Comparison of ENCODE assay signal across 23 cellular contexts in the genomic region with DNA sequence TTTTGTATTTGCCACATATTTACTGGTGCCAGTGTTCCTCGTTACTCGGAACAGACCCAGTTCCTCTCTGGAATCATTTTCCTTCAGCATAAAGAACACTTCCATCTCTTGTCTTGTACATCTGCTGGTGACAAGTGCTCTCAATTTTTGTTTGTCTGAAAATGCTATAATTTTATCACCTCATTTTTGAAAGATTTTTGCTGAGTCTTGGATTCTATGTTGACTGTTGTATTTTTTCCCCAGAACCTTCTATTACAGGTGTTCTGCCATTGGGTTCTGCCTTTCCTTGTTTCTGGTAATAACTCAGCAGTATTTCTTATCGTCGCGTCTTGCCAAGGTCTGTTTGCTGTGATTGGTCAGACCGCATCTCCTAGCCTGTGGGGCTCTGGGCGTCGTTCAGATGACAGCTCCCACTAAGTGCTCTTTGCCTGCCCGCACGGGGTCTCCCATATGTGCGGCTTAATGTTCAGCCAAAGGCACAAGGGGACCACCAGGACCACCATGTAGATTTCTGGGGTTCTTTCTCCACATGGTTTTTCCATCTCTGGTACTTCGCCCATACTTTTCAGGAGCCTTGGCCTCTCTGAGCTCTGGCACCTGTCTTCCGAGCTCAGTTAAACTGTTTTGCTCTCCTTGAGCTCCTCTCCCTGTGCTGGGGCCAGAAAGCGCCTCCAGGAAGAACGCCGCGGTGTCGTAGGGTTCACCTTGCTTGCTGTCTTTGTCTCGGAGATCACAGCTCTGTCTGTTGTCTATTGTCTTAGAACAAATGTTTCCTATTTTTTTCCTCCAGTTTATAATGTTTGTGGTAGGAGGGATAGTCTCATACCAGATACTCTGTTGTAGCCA.
"Had no signal": no experiment of that assay in that cellular context is flagged by ENCODE, and none has a peak within 500 bp of the region (broad histone marks: within the 10 kb centered on the region; RNA-seq: fewer than 3 reads in every experiment).

No MANE protein-coding gene starts in this region.

- H3K36me3 Mint-ChIP-seq: immature natural killer cell; naive thymus-derived CD8-positive, alpha-beta T cell had no signal

- H3K4me3 Mint-ChIP-seq: activated B cell treated with CpG ODN at 0.5 μM for 24 hours; activated naive CD8-positive, alpha-beta T cell treated with anti-CD3 and anti-CD28 coated beads, Interleukin-2, amount 50 U/mL, for 24 hours; immature natural killer cell; naive thymus-derived CD8-positive, alpha-beta T cell; T-helper 17 cell had no signal

- DNase-seq: activated B cell treated with CpG ODN at 0.5 μM for 24 hours; activated CD4-positive, alpha-beta T cell treated with anti-CD3 and anti-CD28 coated beads for 4 hours; activated CD4-positive, alpha-beta T cell treated with anti-CD3 and anti-CD28 coated beads, Interleukin-2, amount 50 U/mL, for 48 hours; activated gamma-delta T cell; activated naive CD4-positive, alpha-beta T cell treated with anti-CD3 and anti-CD28 coated beads, Interleukin-2, amount 50 U/mL, for 16 hours; activated naive CD8-positive, alpha-beta T cell treated with anti-CD3 and anti-CD28 coated beads, Interleukin-2, amount 50 U/mL, for 24 hours; caudate nucleus; cortex of kidney; effector CD8-positive, alpha-beta T cell; foreskin keratinocyte; immature natural killer cell; kidney glomerular epithelial cell; left lung; naive thymus-derived CD8-positive, alpha-beta T cell; stimulated activated CD4-positive, alpha-beta T cell treated with anti-CD3 and anti-CD28 coated beads, Interleukin-4, amount 100 ng/mL, for 1 hour; stimulated activated naive CD4-positive, alpha-beta T cell treated with Interleukin-2 at 50 U/mL for 16 hours; SW 1271; T-helper 17 cell; upper lobe of left lung had no signal

- H3K36me3 ChIP-seq: left lung, thoracic aorta, upper lobe of left lung had no signal

- H3K4me3 ChIP-seq: left lung, lung, SK-N-MC, thoracic aorta, upper lobe of left lung had no signal

- H3K79me2 ChIP-seq: parathyroid adenoma had no signal

- H3K9me3 Mint-ChIP-seq: activated B cell treated with CpG ODN at 0.5 μM for 24 hours; activated naive CD8-positive, alpha-beta T cell treated with anti-CD3 and anti-CD28 coated beads, Interleukin-2, amount 50 U/mL, for 24 hours; immature natural killer cell; naive thymus-derived CD8-positive, alpha-beta T cell had no signal

- H3K27ac ChIP-seq: foreskin keratinocyte, left lung, parathyroid adenoma, SK-N-MC, thoracic aorta, upper lobe of left lung had no signal

- ATAC-seq: activated naive CD8-positive, alpha-beta T cell treated with anti-CD3 and anti-CD28 coated beads, Interleukin-2, amount 50 U/mL, for 24 hours; foreskin keratinocyte; left lung; naive thymus-derived CD8-positive, alpha-beta T cell; T-helper 17 cell had no signal

- H3K4me1 Mint-ChIP-seq: activated B cell treated with CpG ODN at 0.5 μM for 24 hours, immature natural killer cell had no signal

- H3K27ac Mint-ChIP-seq: activated B cell treated with CpG ODN at 0.5 μM for 24 hours; activated naive CD8-positive, alpha-beta T cell treated with anti-CD3 and anti-CD28 coated beads, Interleukin-2, amount 50 U/mL, for 24 hours; T-helper 17 cell had no signal

- H3K27me3 ChIP-seq: upper lobe of left lung had no signal

- H2AFZ ChIP-seq: parathyroid adenoma had no signal

- H3K4me1 ChIP-seq: foreskin keratinocyte, parathyroid adenoma, upper lobe of left lung had no signal

- H3K9me3 ChIP-seq: left lung, thoracic aorta, upper lobe of left lung had no signal

- H3K9ac ChIP-seq: parathyroid adenoma had no signal
